Comparison of ENCODE assay signal across 1 cellular context in genomic region chr13:23609414-23610186, GRCh38.
TF ChIP-seq lines count a peak whose summit lies in the region.

No MANE protein-coding gene starts in this region.

TF ChIP-seq in SK-N-SH, 30 proteins besides CTCF, POLR2A, EP300 and RAD21 (continued from another document):
- TF ChIP-seq EZH2phosphoT487 (IDR thresholded peaks at IDR 0.05; ENCODE audit: borderline replicate concordance, low read depth) (no peak), MXI1 (IDR thresholded peaks at IDR 0.05; ENCODE audit: low read depth, low read length) (no peak), REST (IDR thresholded peaks at IDR 0.05; ENCODE audit: low read depth, low read length) (no peak), GABPA (IDR thresholded peaks at IDR 0.05; ENCODE audit: low read depth) (no peak), SMC3 (IDR thresholded peaks at IDR 0.05; ENCODE audit: low read depth, low read length) (no peak), USF1 (IDR thresholded peaks at IDR 0.05; ENCODE audit: borderline replicate concordance, low read depth) (no peak), RXRA (IDR thresholded peaks at IDR 0.05; ENCODE audit: borderline replicate concordance, low read depth) (no peak), TAF1 (IDR thresholded peaks at IDR 0.05; ENCODE audit: borderline replicate concordance, low read depth, low read length) (no peak)
